Comparison of ENCODE assay signal across 18 cellular contexts in the genomic region with DNA sequence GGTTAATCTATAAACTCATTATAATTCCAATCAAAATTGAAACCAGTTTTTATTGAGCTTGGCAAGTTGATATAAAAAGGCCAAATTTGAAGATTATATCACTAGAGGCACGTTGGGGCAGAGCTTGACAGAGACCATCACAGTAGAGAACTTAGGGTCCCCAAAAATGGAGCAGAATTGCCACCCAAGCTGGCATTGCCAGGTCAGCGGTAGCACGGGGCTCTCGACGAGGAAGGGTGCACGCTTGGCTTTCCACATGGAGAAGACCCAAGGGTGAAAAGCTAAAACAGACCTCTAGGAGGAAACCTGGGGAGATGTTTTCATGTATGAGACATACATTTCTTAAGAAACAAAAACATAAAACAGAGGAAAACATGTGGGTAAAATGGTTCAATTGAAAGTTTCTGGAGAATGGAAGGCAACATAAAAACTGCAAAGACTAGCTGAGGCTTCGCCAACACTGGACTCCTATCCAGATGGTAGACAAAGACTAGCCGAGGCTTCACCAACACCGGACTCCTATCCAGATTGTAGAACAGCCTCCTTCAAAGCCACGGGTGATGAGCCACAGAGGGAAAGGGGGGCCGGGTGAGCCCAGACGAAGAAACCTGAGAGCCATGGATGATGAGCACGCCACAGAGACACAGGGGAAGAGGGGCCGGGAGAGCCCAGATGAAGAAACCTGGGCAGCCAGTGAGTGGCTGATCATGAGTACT. TPM values are rescaled to one million over a fixed set of nuclear protein-coding genes. Genes with fewer than 3 reads are reported as not detected.
"Had no signal": no experiment of that assay in that cellular context is flagged by ENCODE, and none has a peak within 500 bp of the region (broad histone marks: within the 10 kb centered on the region; RNA-seq: fewer than 3 reads in every experiment).

No MANE protein-coding gene starts in this region.

- H3K27ac ChIP-seq: breast epithelium, esophagus muscularis mucosa, gastroesophageal sphincter, heart right ventricle, lower lobe of right lung, parathyroid adenoma, spleen, tibial artery, uterus had no signal

- H3K9ac ChIP-seq: parathyroid adenoma had no signal

- H3K4me3 ChIP-seq: breast epithelium, esophagus muscularis mucosa, gastroesophageal sphincter, heart right ventricle, lower lobe of right lung, spleen, tibial artery, uterus had no signal

- H3K27me3 ChIP-seq: breast epithelium, esophagus muscularis mucosa, gastroesophageal sphincter, heart right ventricle, uterus had no signal

- H3K4me1 ChIP-seq: parathyroid adenoma, uterus had no signal

- DNase-seq: activated CD4-positive, alpha-beta memory T cell treated with anti-CD3 and anti-CD28 coated beads for 36 hours; activated gamma-delta T cell; activated T-cell treated with anti-CD3 and anti-CD28 coated beads, Interleukin-2, amount 50 U/mL, for 48 hours; effector memory CD4-positive, alpha-beta T cell; heart right ventricle; left cardiac atrium; lower lobe of right lung; natural killer cell; spleen; stimulated activated CD4-positive, alpha-beta T cell treated with anti-CD3 and anti-CD28 coated beads, Interleukin-4, amount 100 ng/mL, for 4 hours; tibial artery; uterus had no signal

- ATAC-seq: gastroesophageal sphincter; heart right ventricle; left cardiac atrium; lower lobe of right lung; natural killer cell; stimulated activated memory B cell treated with anti-CD40 and anti-IgM and Interleukin-4, amounts not matched to agents 10 μg/mL and 1 μg/mL and 100 μg/mL, for 72 hours had no signal

- H3K9me3 ChIP-seq: breast epithelium, esophagus muscularis mucosa, gastroesophageal sphincter, heart right ventricle, lower lobe of right lung, spleen, tibial artery, uterus had no signal

- H3K36me3 ChIP-seq: breast epithelium, esophagus muscularis mucosa, gastroesophageal sphincter, heart right ventricle, lower lobe of right lung, spleen, tibial artery, uterus had no signal

RNA-seq across cellular contexts. Expression of a gene that starts 4.1 kb away (rescaled TPM):
- total RNA-seq: endothelial cell of umbilical vein had no signal
